Comparison of ENCODE assay signal across 29 cellular contexts in the genomic region with DNA sequence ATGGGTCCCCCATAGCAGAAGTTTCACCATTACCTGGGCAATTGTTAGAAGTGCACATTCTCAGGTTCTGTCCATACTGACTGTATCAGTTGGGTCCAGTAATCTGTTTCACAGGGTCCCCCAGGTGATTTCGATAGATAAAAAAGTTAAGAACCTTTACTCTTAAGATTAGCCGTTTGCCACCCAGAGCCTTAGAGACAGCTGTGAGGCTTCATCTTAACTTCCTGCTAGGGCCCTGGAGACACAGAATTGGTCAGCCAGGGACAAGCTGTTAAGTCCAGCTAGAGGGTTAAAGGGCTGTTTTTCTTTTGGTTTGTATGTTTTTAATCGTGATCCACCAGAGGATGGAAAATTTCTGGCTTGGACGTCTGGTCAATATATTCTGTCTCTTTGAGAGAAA. TPM values are rescaled to one million over a fixed set of nuclear protein-coding genes. Genes with fewer than 3 reads are reported as not detected.
DNase-seq lines count a peak whose midpoint lies in the region; ATAC-seq and TF ChIP-seq lines count a peak whose summit lies in the region.
"Had no signal": no experiment of that assay in that cellular context is flagged by ENCODE, and none has a peak within 500 bp of the region (broad histone marks: within the 10 kb centered on the region; RNA-seq: fewer than 3 reads in every experiment).

No MANE protein-coding gene starts in this region.

- H3K9me2 ChIP-seq in OCI-LY1 (ENCODE audit: low read depth, low read length) = no peaks in the 10 kb centered on the region

- no peaks in the 10 kb centered on the region; the same call in 1 of the 2 replicates for H3F3A ChIP-seq in OCI-LY1 (ENCODE audit: insufficient read depth, low read length)

- intact Hi-C loops in left ventricle myocardium inferior (cut with micrococcal nuclease) (loop anchor here (5.0 to 10.0 kb wide), 2 partner anchors 114 to 287 kb away; no protein-coding TSS in a partner anchor), sigmoid colon (cut with DNase I) (loop anchor here (5.0 kb wide), 1 partner anchor 167 kb away; no protein-coding TSS in a partner anchor), left colon (cut with DNase I, micrococcal nuclease) (loop anchor here in 1 of 2 donors (10.0 kb wide), 1 partner anchor 284 kb away; no protein-coding TSS in a partner anchor)

- H3K9ac ChIP-seq in OCI-LY1 (ENCODE audit: low read length) = no peak overlapping the region

- H3K27ac ChIP-seq in OCI-LY1 (ENCODE audit: low read depth, low read length, poor library complexity, severe bottlenecking) = no peak overlapping the region
- peak overlapping the region; percentile 66 for H3K27ac ChIP-seq in left ventricle myocardium inferior (replicated peaks)
- H3K27ac ChIP-seq in sigmoid colon = peak overlapping the region; percentile 3 to 55 (median 37)
- H3K27ac ChIP-seq: C4-2B, left lung, SJCRH30 had no signal

- no peak for TF ChIP-seq EP300 in sigmoid colon (IDR thresholded peaks at IDR 0.05)

- no peak overlapping the region for H2AFZ ChIP-seq in OCI-LY1 (ENCODE audit: low read length)

- H3K79me2 ChIP-seq in OCI-LY1 (ENCODE audit: insufficient read depth, low read length) = peaks cover 22% of the 10 kb centered on the region; the same call in 1 of the 2 replicates

- H3K9me3 ChIP-seq in OCI-LY1 (ENCODE audit: low read length) (no peaks in the 10 kb centered on the region), left ventricle myocardium inferior (replicated peaks) (no peaks in the 10 kb centered on the region), sigmoid colon (no peaks in the 10 kb centered on the region)
- H3K9me3 ChIP-seq: Caco-2, left lung, SJCRH30 had no signal

- H3K36me3 ChIP-seq in OCI-LY1 (ENCODE audit: insufficient read depth, low read length) = peaks cover 31% of the 10 kb centered on the region
- H3K36me3 ChIP-seq in left ventricle myocardium inferior = peaks cover 14% of the 10 kb centered on the region
- H3K36me3 ChIP-seq in sigmoid colon = peaks cover 0 to 7% (median 0%) of the 10 kb centered on the region in 4 donors
- H3K36me3 ChIP-seq: left lung had no signal

- H3K27me3 ChIP-seq in OCI-LY1 (ENCODE audit: insufficient read depth, low read length) = no peaks in the 10 kb centered on the region
- H3K27me3 ChIP-seq in left ventricle myocardium inferior (ENCODE audit: low read depth) = no peaks in the 10 kb centered on the region
- no peaks in the 10 kb centered on the region for H3K27me3 ChIP-seq in sigmoid colon
- H3K27me3 ChIP-seq: left lung, SJCRH30 had no signal

- H3K4me1 ChIP-seq in OCI-LY1 (ENCODE audit: insufficient read depth, low read length, severe bottlenecking) = peaks cover 28% of the 10 kb centered on the region
- peaks cover 59% of the 10 kb centered on the region for H3K4me1 ChIP-seq in left ventricle myocardium inferior
- peaks cover 0 to 25% (median 11%) of the 10 kb centered on the region in 4 donors for H3K4me1 ChIP-seq in sigmoid colon
- H3K4me1 ChIP-seq: SJCRH30 had no signal

- TF ChIP-seq POLR2A in sigmoid colon (IDR thresholded peaks at IDR 0.05) = no peak

- H3K4me2 ChIP-seq in OCI-LY1 (ENCODE audit: low read length) = peak overlapping the region; percentile 21; the same call in 1 of the 2 replicates

- TF ChIP-seq CTCF in OCI-LY1 (IDR thresholded peaks at IDR 0.05; ENCODE audit: low read length) (no peak), cardiac fibroblast (IDR thresholded peaks at IDR 0.05; ENCODE audit: low read depth, low read length) (no peak), left ventricle myocardium inferior (IDR thresholded peaks at IDR 0.05; ENCODE audit: borderline replicate concordance) (no peak), sigmoid colon (IDR thresholded peaks at IDR 0.05) (no peak)

- DNase-seq in cardiac fibroblast (ENCODE audit: low read depth in 2 of 2) (peak; percentile 19 to 41), left ventricle myocardium inferior (no peak), sigmoid colon (no peak), hippocampal formation (lab: John Stamatoyannopoulos, UW) (no peak), left colon (no peak), NCI-H774 (lab: John Stamatoyannopoulos, UW) (no peak)
- no peak for DNase-seq in activated CD4-positive, alpha-beta T cell treated with anti-CD3 and anti-CD28 coated beads, Interleukin-2, amount 50 U/mL, for 4 hours
- DNase-seq: activated CD4-positive, alpha-beta memory T cell treated with anti-CD3 and anti-CD28 coated beads, Interleukin-2, amount 10 ng/mL, durations not matched to agents 7 days and 5 days; activated CD4-positive, CD25-positive, alpha-beta regulatory T cell treated with anti-CD3 and anti-CD28 coated beads, Interleukin-2, amount 50 U/mL, for 72 hours; activated CD8-positive, alpha-beta memory T cell treated with anti-CD3 and anti-CD28 coated beads, Interleukin-2, amount 50 U/mL, for 48 hours; Caco-2; caudate nucleus; DMS79; GF-D8; H7; head of caudate nucleus; left lung; natural killer cell; NCI-H1105; NCI-H2029; NCI-H526; occipital lobe; retina; SJCRH30; stimulated activated CD4-positive, alpha-beta T cell treated with anti-CD3 and anti-CD28 coated beads, Interleukin-12 subunit alpha, Interleukin-12 subunit beta, amount 100 ng/mL, for 4 hours; stimulated activated CD4-positive, alpha-beta T cell treated with anti-CD3 and anti-CD28 coated beads, Interleukin-4, amount 100 ng/mL, for 24 hours had no signal

- H3K4me3 ChIP-seq in OCI-LY1 (ENCODE audit: low read depth, low read length, poor library complexity, severe bottlenecking) (no peak overlapping the region), cardiac fibroblast (replicated peaks in 1 of 2; ENCODE audit: low read depth in 2 of 2, low read length in 2 of 2) (no peak overlapping the region), left ventricle myocardium inferior (no peak overlapping the region), sigmoid colon (no peak overlapping the region)
- H3K4me3 ChIP-seq: left lung, SJCRH30 had no signal

- WGBS in sigmoid colon, 2 donors = 58 to 69% methylated on average over 4 of the region's 4 CpGs

- ATAC-seq in left colon = no peak
- ATAC-seq: left lung; natural killer cell; stimulated activated memory B cell treated with anti-CD40 and anti-IgM and Interleukin-4, amounts not matched to agents 10 μg/mL and 1 μg/mL and 100 μg/mL, for 72 hours had no signal

- H4K20me1 ChIP-seq in OCI-LY1 (ENCODE audit: insufficient read depth, low read length) = no peaks in the 10 kb centered on the region

RNA-seq across cellular contexts. Expression of a gene that starts 6.7 kb away (rescaled TPM):
- total RNA-seq in left ventricle myocardium inferior (141 TPM), sigmoid colon (10 to 100 TPM; 37.1 to 56.6 (median 45.6) TPM), left colon (100 to 1,000 TPM; 207 to 212 TPM)
- 100 to 1,000 TPM; 200 to 298 (median 277) TPM for polyA plus RNA-seq in sigmoid colon

RNA-seq across cellular contexts. Expression of a gene that starts 7.6 kb away (rescaled TPM):
- total RNA-seq in left ventricle myocardium inferior (32.7 TPM), sigmoid colon (10 to 100 TPM in 3 of 4 donors, 1 to 10 TPM in 1; 8.2 to 24.8 (median 17.2) TPM), left colon (10 to 100 TPM; 30.2 to 39.9 TPM)
- polyA plus RNA-seq in sigmoid colon = 10 to 100 TPM; 43.2 to 49.2 (median 44.5) TPM

RNA-seq across cellular contexts. Expression of a gene that starts 25.2 kb away (rescaled TPM):
- total RNA-seq in left ventricle myocardium inferior (3.3 TPM), sigmoid colon (1 to 10 TPM; 1.9 to 4.6 (median 2.7) TPM), left colon (1 to 10 TPM; 2.3 to 2.7 TPM)
- 1 to 10 TPM; 1.2 to 3.2 (median 1.2) TPM for polyA plus RNA-seq in sigmoid colon

Comparison
In these comparisons a context has a peak if more than half of its experiments do, and no peak if none do; other contexts are left out.
1. DNase-seq: peak in cardiac fibroblast (2 of 2); none in left ventricle myocardium inferior (single experiment), sigmoid colon (single experiment), hippocampal formation (0 of 2), activated CD4-positive, alpha-beta T cell treated with anti-CD3 and anti-CD28 coated beads, Interleukin-2, amount 50 U/mL, for 4 hours (0 of 2), left colon (0 of 2) and NCI-H774 (single experiment).